In the genomic region with DNA sequence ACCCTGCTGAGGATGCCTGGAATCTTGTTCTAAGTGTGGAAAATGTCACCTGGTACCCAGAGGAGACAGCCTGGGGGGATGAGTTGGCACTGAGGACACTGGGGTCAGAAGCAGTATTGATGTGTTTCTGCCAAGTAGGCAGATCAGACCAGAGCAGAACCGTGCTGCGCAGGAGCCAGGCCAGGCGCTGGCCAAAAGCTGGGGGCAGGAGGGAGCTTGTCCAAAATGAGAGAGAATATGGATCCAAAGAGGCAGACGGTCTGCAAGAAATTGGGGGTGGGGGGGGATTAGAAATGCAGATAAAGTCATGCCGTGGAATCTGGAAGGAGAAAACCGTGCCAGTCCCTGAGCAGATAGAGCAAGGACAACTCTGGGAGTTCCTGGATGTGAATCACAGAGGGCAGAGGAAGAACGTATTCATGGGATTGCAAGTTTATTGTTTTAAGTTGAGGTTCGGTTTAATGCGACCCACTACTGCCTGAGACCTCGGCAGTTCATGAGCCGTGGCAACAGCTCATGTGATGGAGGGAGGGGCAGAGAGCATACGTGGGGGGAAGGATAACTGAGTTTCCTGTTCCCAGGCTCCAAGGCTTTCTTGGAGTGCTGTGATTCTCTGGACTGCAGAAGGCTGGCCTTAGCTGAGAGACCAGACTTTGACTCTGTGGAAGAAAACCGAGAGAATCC, we compare ENCODE assay signal across 2 cellular contexts.
TF ChIP-seq lines count a peak whose summit lies in the region.

No MANE protein-coding gene starts in this region.

TF ChIP-seq in SK-N-SH, 30 proteins besides CTCF, POLR2A, EP300 and RAD21 (continued from another document):
- TF ChIP-seq GABPA (IDR thresholded peaks at IDR 0.05; ENCODE audit: low read depth) = no peak
TF ChIP-seq in SK-N-SH: peak in this region for 0.

TF ChIP-seq in SK-N-SH treated with all-trans-retinoic acid at 6 μM for 48 hours, 23 proteins besides CTCF, POLR2A, EP300 and RAD21 (continued from another document):
- TF ChIP-seq, protein P1, sequence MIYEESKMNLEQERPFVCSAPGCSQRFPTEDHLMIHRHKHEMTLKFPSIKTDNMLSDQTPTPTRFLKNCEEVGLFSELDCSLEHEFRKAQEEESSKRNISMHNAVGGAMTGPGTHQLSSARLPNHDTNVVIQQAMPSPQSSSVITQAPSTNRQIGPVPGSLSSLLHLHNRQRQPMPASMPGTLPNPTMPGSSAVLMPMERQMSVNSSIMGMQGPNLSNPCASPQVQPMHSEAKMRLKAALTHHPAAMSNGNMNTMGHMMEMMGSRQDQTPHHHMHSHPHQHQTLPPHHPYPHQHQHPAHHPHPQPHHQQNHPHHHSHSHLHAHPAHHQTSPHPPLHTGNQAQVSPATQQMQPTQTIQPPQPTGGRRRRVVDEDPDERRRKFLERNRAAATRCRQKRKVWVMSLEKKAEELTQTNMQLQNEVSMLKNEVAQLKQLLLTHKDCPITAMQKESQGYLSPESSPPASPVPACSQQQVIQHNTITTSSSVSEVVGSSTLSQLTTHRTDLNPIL (CRISPR knock-in tag; IDR thresholded peaks at IDR 0.05; ENCODE audit: low read depth) = no peak
- TF ChIP-seq CSDC2 (CRISPR knock-in tag; IDR thresholded peaks at IDR 0.05) (no peak), ZFP3 (CRISPR knock-in tag; IDR thresholded peaks at IDR 0.05) (no peak), ZNF8 (CRISPR knock-in tag; IDR thresholded peaks at IDR 0.05) (no peak), RARB (CRISPR knock-in tag; IDR thresholded peaks at IDR 0.05) (no peak), ZFP30 (CRISPR knock-in tag; IDR thresholded peaks at IDR 0.05) (no peak), TOX (CRISPR knock-in tag; IDR thresholded peaks at IDR 0.05; ENCODE audit: borderline replicate concordance) (no peak), ESRRG (CRISPR knock-in tag; IDR thresholded peaks at IDR 0.05) (no peak), ARNTL (CRISPR knock-in tag; IDR thresholded peaks at IDR 0.05; ENCODE audit: borderline replicate concordance, low read depth) (no peak), ZC3H10 (CRISPR knock-in tag; IDR thresholded peaks at IDR 0.05) (no peak), BACH2 (CRISPR knock-in tag; IDR thresholded peaks at IDR 0.05; ENCODE audit: borderline replicate concordance) (no peak), OSR1 (CRISPR knock-in tag; IDR thresholded peaks at IDR 0.05) (no peak), TCF4 (CRISPR knock-in tag; IDR thresholded peaks at IDR 0.05; ENCODE audit: borderline replicate concordance) (no peak), ZNF565 (CRISPR knock-in tag; conservative IDR thresholded peaks at IDR 0.05; ENCODE audit: low read depth) (no peak)
- TF ChIP-seq, protein P2, sequence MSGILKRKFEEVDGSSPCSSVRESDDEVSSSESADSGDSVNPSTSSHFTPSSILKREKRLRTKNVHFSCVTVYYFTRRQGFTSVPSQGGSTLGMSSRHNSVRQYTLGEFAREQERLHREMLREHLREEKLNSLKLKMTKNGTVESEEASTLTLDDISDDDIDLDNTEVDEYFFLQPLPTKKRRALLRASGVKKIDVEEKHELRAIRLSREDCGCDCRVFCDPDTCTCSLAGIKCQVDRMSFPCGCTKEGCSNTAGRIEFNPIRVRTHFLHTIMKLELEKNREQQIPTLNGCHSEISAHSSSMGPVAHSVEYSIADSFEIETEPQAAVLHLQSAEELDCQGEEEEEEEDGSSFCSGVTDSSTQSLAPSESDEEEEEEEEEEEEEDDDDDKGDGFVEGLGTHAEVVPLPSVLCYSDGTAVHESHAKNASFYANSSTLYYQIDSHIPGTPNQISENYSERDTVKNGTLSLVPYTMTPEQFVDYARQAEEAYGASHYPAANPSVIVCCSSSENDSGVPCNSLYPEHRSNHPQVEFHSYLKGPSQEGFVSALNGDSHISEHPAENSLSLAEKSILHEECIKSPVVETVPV (CRISPR knock-in tag; IDR thresholded peaks at IDR 0.05) = no peak
- TF ChIP-seq, protein P3, sequence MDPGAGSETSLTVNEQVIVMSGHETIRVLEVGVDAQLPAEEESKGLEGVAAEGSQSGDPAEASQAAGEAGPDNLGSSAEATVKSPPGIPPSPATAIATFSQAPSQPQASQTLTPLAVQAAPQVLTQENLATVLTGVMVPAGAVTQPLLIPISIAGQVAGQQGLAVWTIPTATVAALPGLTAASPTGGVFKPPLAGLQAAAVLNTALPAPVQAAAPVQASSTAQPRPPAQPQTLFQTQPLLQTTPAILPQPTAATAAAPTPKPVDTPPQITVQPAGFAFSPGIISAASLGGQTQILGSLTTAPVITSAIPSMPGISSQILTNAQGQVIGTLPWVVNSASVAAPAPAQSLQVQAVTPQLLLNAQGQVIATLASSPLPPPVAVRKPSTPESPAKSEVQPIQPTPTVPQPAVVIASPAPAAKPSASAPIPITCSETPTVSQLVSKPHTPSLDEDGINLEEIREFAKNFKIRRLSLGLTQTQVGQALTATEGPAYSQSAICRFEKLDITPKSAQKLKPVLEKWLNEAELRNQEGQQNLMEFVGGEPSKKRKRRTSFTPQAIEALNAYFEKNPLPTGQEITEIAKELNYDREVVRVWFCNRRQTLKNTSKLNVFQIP (CRISPR knock-in tag; IDR thresholded peaks at IDR 0.05; ENCODE audit: borderline replicate concordance, low read depth) = no peak
- TF ChIP-seq, protein P4, sequence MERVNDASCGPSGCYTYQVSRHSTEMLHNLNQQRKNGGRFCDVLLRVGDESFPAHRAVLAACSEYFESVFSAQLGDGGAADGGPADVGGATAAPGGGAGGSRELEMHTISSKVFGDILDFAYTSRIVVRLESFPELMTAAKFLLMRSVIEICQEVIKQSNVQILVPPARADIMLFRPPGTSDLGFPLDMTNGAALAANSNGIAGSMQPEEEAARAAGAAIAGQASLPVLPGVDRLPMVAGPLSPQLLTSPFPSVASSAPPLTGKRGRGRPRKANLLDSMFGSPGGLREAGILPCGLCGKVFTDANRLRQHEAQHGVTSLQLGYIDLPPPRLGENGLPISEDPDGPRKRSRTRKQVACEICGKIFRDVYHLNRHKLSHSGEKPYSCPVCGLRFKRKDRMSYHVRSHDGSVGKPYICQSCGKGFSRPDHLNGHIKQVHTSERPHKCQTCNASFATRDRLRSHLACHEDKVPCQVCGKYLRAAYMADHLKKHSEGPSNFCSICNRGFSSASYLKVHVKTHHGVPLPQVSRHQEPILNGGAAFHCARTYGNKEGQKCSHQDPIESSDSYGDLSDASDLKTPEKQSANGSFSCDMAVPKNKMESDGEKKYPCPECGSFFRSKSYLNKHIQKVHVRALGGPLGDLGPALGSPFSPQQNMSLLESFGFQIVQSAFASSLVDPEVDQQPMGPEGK (CRISPR knock-in tag; IDR thresholded peaks at IDR 0.05; ENCODE audit: borderline replicate concordance) = no peak
